Comparison of ENCODE assay signal across 24 cellular contexts in the genomic region with DNA sequence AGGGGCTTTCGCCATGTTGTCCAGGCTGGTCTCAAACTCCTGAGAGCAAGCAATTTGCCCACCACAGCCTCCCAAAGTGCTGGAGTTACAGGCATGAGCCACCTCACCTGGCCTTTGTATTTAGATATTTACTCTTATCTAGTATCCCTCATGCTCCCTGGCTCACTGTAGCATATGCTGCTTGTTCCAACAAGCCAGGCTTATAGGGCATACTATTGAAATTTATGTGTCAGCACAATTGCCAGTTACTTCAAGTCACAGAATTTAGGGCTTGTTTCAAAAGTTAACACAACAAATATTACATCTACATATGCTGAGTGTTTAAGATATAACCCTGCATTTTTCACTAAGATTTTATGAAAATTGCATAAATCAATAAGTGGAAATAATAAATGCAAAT.
A peak's percentile ranks its signal among the peaks of the same experiment; 100 is the strongest.
DNase-seq lines count a peak whose midpoint lies in the region; ATAC-seq and TF ChIP-seq lines count a peak whose summit lies in the region.
"Had no signal": no experiment of that assay in that cellular context is flagged by ENCODE, and none has a peak within 500 bp of the region (broad histone marks: within the 10 kb centered on the region; RNA-seq: fewer than 3 reads in every experiment).

No MANE protein-coding gene starts in this region.

- no peaks in the 10 kb centered on the region for H3K36me3 Mint-ChIP-seq in stimulated activated naive B cell treated with anti-CD40 and anti-IgM and Interleukin-4, amounts not matched to agents 10 μg/mL and 1 μg/mL and 100 μg/mL, for 72 hours
- H3K36me3 Mint-ChIP-seq: CD14-positive monocyte; CD8-positive, alpha-beta memory T cell had no signal

- TF ChIP-seq CTCF in epithelial cell of esophagus (IDR thresholded peaks at IDR 0.05; ENCODE audit: insufficient read depth, low read depth, low read length, missing control alignments), result no peak

- H3K27me3 Mint-ChIP-seq in stimulated activated naive B cell treated with anti-CD40 and anti-IgM and Interleukin-4, amounts not matched to agents 10 μg/mL and 1 μg/mL and 100 μg/mL, for 72 hours, result peaks cover 0 to 4% of the 10 kb centered on the region in 2 donors
- H3K27me3 Mint-ChIP-seq: CD8-positive, alpha-beta memory T cell had no signal

- DNase-seq in NCI-H82 (lab: John Stamatoyannopoulos, UW), result peak; percentile 10
- DNase-seq in NCI-H82 treated with DMSO at 0.1 percent for 48 hours (lab: John Stamatoyannopoulos, UW; ENCODE audit: unreplicated experiment), result no peak
- DNase-seq in NCI-H69 (lab: John Stamatoyannopoulos, UW), result peak; percentile 53
- peak; percentile 81 for DNase-seq in epithelial cell of esophagus (ENCODE audit: low read depth)
- no peak for DNase-seq in DMS153 (lab: John Stamatoyannopoulos, UW)
- DNase-seq in erythroblast (lab: John Stamatoyannopoulos, UW), result no peak
- no peak for DNase-seq in stimulated activated naive B cell treated with anti-CD40 and anti-IgM and Interleukin-4, amounts not matched to agents 10 μg/mL and 1 μg/mL and 100 μg/mL, for 72 hours
- DNase-seq: ACHN; BE2C; CD8-positive, alpha-beta memory T cell; DND-41; GOT3; HCEC 1CT; Kasumi-1; NCI-H1105 treated with DMSO at 0.1 percent for 48 hours; NCI-H146; NCI-H2029; NCI-H446; NCI-H524 treated with DMSO at 0.1 percent for 48 hours; RPMI8226; SHP77 treated with DMSO at 0.1 percent for 48 hours had no signal

- no peak overlapping the region for H3K27ac Mint-ChIP-seq in stimulated activated naive B cell treated with anti-CD40 and anti-IgM and Interleukin-4, amounts not matched to agents 10 μg/mL and 1 μg/mL and 100 μg/mL, for 72 hours
- H3K27ac Mint-ChIP-seq: CD14-positive monocyte; CD8-positive, alpha-beta memory T cell had no signal

- TF ChIP-seq POLR2A in erythroblast (IDR thresholded peaks at IDR 0.05; ENCODE audit: low read length), result no peak

- H3K4me3 ChIP-seq in epithelial cell of esophagus (ENCODE audit: low read length), result no peak overlapping the region
- H3K4me3 ChIP-seq: K562, SK-N-MC had no signal

- no peak for ATAC-seq in stimulated activated naive B cell treated with anti-CD40 and anti-IgM and Interleukin-4, amounts not matched to agents 10 μg/mL and 1 μg/mL and 100 μg/mL, for 72 hours (replicated peaks)
- ATAC-seq: K562 had no signal

- H3K9me3 Mint-ChIP-seq in stimulated activated naive B cell treated with anti-CD40 and anti-IgM and Interleukin-4, amounts not matched to agents 10 μg/mL and 1 μg/mL and 100 μg/mL, for 72 hours, result peaks cover 5 to 6% of the 10 kb centered on the region in 2 donors

- H3K4me1 Mint-ChIP-seq in stimulated activated naive B cell treated with anti-CD40 and anti-IgM and Interleukin-4, amounts not matched to agents 10 μg/mL and 1 μg/mL and 100 μg/mL, for 72 hours, result peaks cover 0 to 2% of the 10 kb centered on the region in 2 donors
- H3K4me1 Mint-ChIP-seq: CD14-positive monocyte; CD8-positive, alpha-beta memory T cell had no signal

- H3K4me3 Mint-ChIP-seq in stimulated activated naive B cell treated with anti-CD40 and anti-IgM and Interleukin-4, amounts not matched to agents 10 μg/mL and 1 μg/mL and 100 μg/mL, for 72 hours, result no peak overlapping the region
- H3K4me3 Mint-ChIP-seq: CD14-positive monocyte; CD8-positive, alpha-beta memory T cell had no signal

Comparison
In these comparisons a context has a peak if more than half of its experiments do, and no peak if none do; other contexts are left out.
1. DNase-seq: peak in NCI-H82 (single experiment), NCI-H69 (single experiment) and epithelial cell of esophagus (single experiment); none in NCI-H82 treated with DMSO at 0.1 percent for 48 hours (single experiment), DMS153 (single experiment), erythroblast (0 of 2) and stimulated activated naive B cell treated with anti-CD40 and anti-IgM and Interleukin-4, amounts not matched to agents 10 μg/mL and 1 μg/mL and 100 μg/mL, for 72 hours (single experiment).